In genomic region chr15:90570643-90571042, GRCh38 we compare ENCODE assay signal across 1 cellular context.
TF ChIP-seq lines count a peak whose summit lies in the region.

No MANE protein-coding gene starts in this region.

TF ChIP-seq in HepG2, 621 proteins besides CTCF, POLR2A, EP300 and RAD21 (continued from another document):
- TF ChIP-seq CSRNP1 (CRISPR knock-in tag; IDR thresholded peaks at IDR 0.05) (no peak), RERE (CRISPR knock-in tag; IDR thresholded peaks at IDR 0.05; ENCODE audit: low read depth) (no peak), SIN3B (IDR thresholded peaks at IDR 0.05; ENCODE audit: low read length) (no peak), PCBP1 (IDR thresholded peaks at IDR 0.05; ENCODE audit: borderline replicate concordance, low read depth, low read length) (no peak), KDM5B (CRISPR knock-in tag; IDR thresholded peaks at IDR 0.05; ENCODE audit: borderline replicate concordance) (no peak), ZNF691 (CRISPR knock-in tag; IDR thresholded peaks at IDR 0.05; ENCODE audit: borderline replicate concordance, low read depth) (no peak), ZNF550 (CRISPR knock-in tag; IDR thresholded peaks at IDR 0.05; ENCODE audit: borderline replicate concordance) (no peak), ZSCAN12 (CRISPR knock-in tag; IDR thresholded peaks at IDR 0.05) (no peak)
